ENCODE assay signal across 20 cellular contexts in genomic region chr1:181102841-181103240, GRCh38. TPM values are rescaled to one million over a fixed set of nuclear protein-coding genes. Genes with fewer than 3 reads are reported as not detected.
DNase-seq lines count a peak whose midpoint lies in the region; ATAC-seq and TF ChIP-seq lines count a peak whose summit lies in the region.
"Had no signal": no experiment of that assay in that cellular context is flagged by ENCODE, and none has a peak within 500 bp of the region (broad histone marks: within the 10 kb centered on the region; RNA-seq: fewer than 3 reads in every experiment).

No MANE protein-coding gene starts in this region.

- no peak for TF ChIP-seq CTCF in HFFc6 (IDR thresholded peaks at IDR 0.05)
- TF ChIP-seq CTCF in brain (conservative IDR thresholded peaks at IDR 0.05): no peak
- TF ChIP-seq CTCF in neural progenitor cell (IDR thresholded peaks at IDR 0.05): no peak

- no peak overlapping the region for H2AFZ ChIP-seq in neural progenitor cell (replicated peaks)

- peak; percentile 16 for DNase-seq in DMS53 (lab: John Stamatoyannopoulos, UW)
- no peak for DNase-seq in DMS53 treated with DMSO at 0.1 percent for 48 hours (lab: John Stamatoyannopoulos, UW; ENCODE audit: unreplicated experiment)
- DNase-seq in HFFc6: no peak
- no peak for DNase-seq in neural progenitor cell (ENCODE audit: low spot score)
- DNase-seq in activated gamma-delta T cell treated with Interleukin-2 at 50 U/mL for 16 hours: no peak
- DNase-seq: 8988T; activated CD4-positive, alpha-beta memory T cell treated with anti-CD3 and anti-CD28 coated beads, Interleukin-2, amount 10 ng/mL, durations not matched to agents 7 days and 5 days; cerebellar nuclear complex; GDM1; HCEC 1CT; NCI-H1048; NCI-H82; right cardiac atrium; SHP77 treated with DMSO at 0.1 percent for 48 hours; stimulated activated CD4-positive, alpha-beta T cell treated with anti-CD3 and anti-CD28 coated beads, Interleukin-4, amount 100 ng/mL, for 24 hours had no signal

- H4K20me1 ChIP-seq in neural progenitor cell (ENCODE audit: low read depth): no peaks in the 10 kb centered on the region

- H3K9me3 Mint-ChIP-seq in HFFc6: no peaks in the 10 kb centered on the region
- peaks cover 0 to 8% (median 0%) of the 10 kb centered on the region in 5 experiments for H3K9me3 Mint-ChIP-seq in brain
- no peaks in the 10 kb centered on the region for H3K9me3 Mint-ChIP-seq in neural progenitor cell
- H3K9me3 Mint-ChIP-seq: activated CD4-positive, alpha-beta memory T cell treated with anti-CD3 and anti-CD28 coated beads, Interleukin-2, amount 10 ng/mL, durations not matched to agents 7 days and 5 days; IgD-negative memory B cell had no signal

- H3F3A ChIP-seq in neural progenitor cell (ENCODE audit: low read depth): peaks cover 59% of the 10 kb centered on the region

- no peak overlapping the region for H3K9ac ChIP-seq in neural progenitor cell

- peaks cover 88% of the 10 kb centered on the region for H3K4me1 Mint-ChIP-seq in HFFc6 (ENCODE audit: low read depth)
- H3K4me1 Mint-ChIP-seq in brain: peaks cover 92% of the 10 kb centered on the region
- peaks cover 85% of the 10 kb centered on the region for H3K4me1 Mint-ChIP-seq in neural progenitor cell

- no peaks in the 10 kb centered on the region for H3K79me2 ChIP-seq in neural progenitor cell (ENCODE audit: low read depth)

- H3K36me3 ChIP-seq in neural progenitor cell: no peaks in the 10 kb centered on the region
- H3K36me3 ChIP-seq: thoracic aorta had no signal

- ATAC-seq in HG02840 (IDR thresholded peaks at IDR 0.05; ENCODE audit: low FRiP score, unreplicated experiment): no peak
- ATAC-seq in GM21447 (IDR thresholded peaks at IDR 0.05; ENCODE audit: unreplicated experiment): no peak
- ATAC-seq: right cardiac atrium had no signal

- no peak overlapping the region for H3K4me3 ChIP-seq in neural progenitor cell
- H3K4me3 ChIP-seq: thoracic aorta had no signal

- H3K4me3 Mint-ChIP-seq in HFFc6: peak overlapping the region; percentile 8; the same call in 1 of the 2 replicates
- H3K4me3 Mint-ChIP-seq in brain: peak overlapping the region; percentile 90 to 93 (median 93)
- H3K4me3 Mint-ChIP-seq in neural progenitor cell: peak overlapping the region; percentile 90
- H3K4me3 Mint-ChIP-seq: activated CD4-positive, alpha-beta memory T cell treated with anti-CD3 and anti-CD28 coated beads, Interleukin-2, amount 10 ng/mL, durations not matched to agents 7 days and 5 days had no signal

- H3K9me3 ChIP-seq in neural progenitor cell (ENCODE audit: low read depth): no peaks in the 10 kb centered on the region
- H3K9me3 ChIP-seq: thoracic aorta had no signal

- no peak overlapping the region for H3K27ac ChIP-seq in neural progenitor cell
- H3K27ac ChIP-seq: thoracic aorta had no signal

- H3K27me3 Mint-ChIP-seq in HFFc6 (ENCODE audit: insufficient read depth): 0 out of 2 replicates have a peak, but pooled peaks cover 4% of the 10 kb centered on the region
- peaks cover 11% of the 10 kb centered on the region for H3K27me3 Mint-ChIP-seq in brain
- H3K27me3 Mint-ChIP-seq in neural progenitor cell (ENCODE audit: insufficient read depth, low read depth): peaks cover 8% of the 10 kb centered on the region
- H3K27me3 Mint-ChIP-seq: IgD-negative memory B cell had no signal

- H3K27me3 ChIP-seq in neural progenitor cell: peaks cover 72% of the 10 kb centered on the region

- H3K4me1 ChIP-seq in neural progenitor cell: peaks cover 53% of the 10 kb centered on the region

- 0 out of 2 replicates have a peak, but pooled peaks cover 4% of the 10 kb centered on the region for H3K36me3 Mint-ChIP-seq in HFFc6 (ENCODE audit: low read depth)
- no peaks in the 10 kb centered on the region for H3K36me3 Mint-ChIP-seq in brain
- H3K36me3 Mint-ChIP-seq in neural progenitor cell: no peaks in the 10 kb centered on the region

- H3K27ac Mint-ChIP-seq in HFFc6: peak overlapping the region; percentile 90
- peak overlapping the region; percentile 89 to 99 (median 98) for H3K27ac Mint-ChIP-seq in brain
- H3K27ac Mint-ChIP-seq in neural progenitor cell: no peak overlapping the region
- H3K27ac Mint-ChIP-seq: activated CD4-positive, alpha-beta memory T cell treated with anti-CD3 and anti-CD28 coated beads, Interleukin-2, amount 10 ng/mL, durations not matched to agents 7 days and 5 days had no signal

- H3K4me2 ChIP-seq in neural progenitor cell: no peak overlapping the region

RNA-seq across cellular contexts. Expression of gene IER5, which starts 14.3 kb away (rescaled TPM):
- total RNA-seq in HFFc6 (2021; fragmentation: NEBNext Ultra II Directional; extraction: Animal tissue kit (Norgen Biotek cat#: 25700)): 10 to 100 TPM; 35.7 to 49.1 (median 43.4) TPM
- 12.4 TPM for polyA plus RNA-seq in brain (ENCODE audit: insufficient read depth, low read depth, low replicate concordance)
- 8.0 and 15.3 TPM in 2 replicates for total RNA-seq in neural progenitor cell (ENCODE audit: low replicate concordance)

Comparison
In these comparisons a context has a peak if more than half of its experiments do, and no peak if none do; other contexts are left out.
1. H3K4me3 Mint-ChIP-seq: peak in every context shown above with its lines; median percentile 93 in brain; 90 in neural progenitor cell; 8 in HFFc6.